In the genomic region with DNA sequence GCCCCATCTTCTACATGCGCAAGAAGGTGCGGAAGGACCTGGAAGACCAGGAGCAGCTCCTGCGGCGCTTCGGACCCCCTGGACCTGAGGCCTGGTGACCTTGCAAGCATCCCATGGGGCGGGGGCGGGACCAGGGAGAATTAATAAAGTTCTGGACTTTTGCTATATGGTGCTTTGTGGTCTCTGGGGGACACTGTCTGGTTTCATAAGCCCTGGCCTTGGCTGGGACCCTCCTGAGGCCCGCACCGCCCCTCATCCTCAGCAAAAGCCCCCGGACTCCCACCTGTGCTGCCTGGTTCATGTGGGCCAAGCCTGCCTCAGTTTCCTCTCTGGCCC, we compare ENCODE assay signal across 23 cellular contexts. TPM values are rescaled to one million over a fixed set of nuclear protein-coding genes. Genes with fewer than 3 reads are reported as not detected.
"Had no signal": no experiment of that assay in that cellular context is flagged by ENCODE, and none has a peak within 500 bp of the region (broad histone marks: within the 10 kb centered on the region; RNA-seq: fewer than 3 reads in every experiment).

No MANE protein-coding gene starts in this region.

- H3K27ac Mint-ChIP-seq: activated naive CD4-positive, alpha-beta T cell treated with anti-CD3 and anti-CD28 coated beads, Interleukin-2, amount 50 U/mL, for 72 hours; activated T-helper 1 cell treated with anti-CD3 and anti-CD28 coated beads, Interleukin-12 subunit alpha, Interleukin-12 subunit beta, Interleukin-2, Interleukin-4 antibody, amounts not matched to agents 30 ng/mL and 10 ng/mL and 1 ng/mL, durations not matched to agents 14 hours and 24 hours and 36 hours; immature natural killer cell had no signal

- H3K4me1 ChIP-seq: upper lobe of right lung had no signal

- DNase-seq: activated CD4-positive, alpha-beta T cell treated with anti-CD3 and anti-CD28 coated beads, Interleukin-2, amount 50 U/mL, for 4 hours; activated gamma-delta T cell treated with Interleukin-2 at 50 U/mL for 16 hours; effector CD4-positive, alpha-beta T cell; heart left ventricle; immature natural killer cell; kidney glomerular epithelial cell; left ventricle myocardium inferior; mammary epithelial cell; stimulated activated CD4-positive, alpha-beta T cell treated with anti-CD3 and anti-CD28 coated beads, Interleukin-4, amount 100 ng/mL, for 4 hours; stimulated activated naive CD4-positive, alpha-beta T cell; T-helper 2 cell; upper lobe of right lung; WERI-Rb-1 had no signal

- H3K9me3 Mint-ChIP-seq: activated T-helper 1 cell treated with anti-CD3 and anti-CD28 coated beads, Interleukin-12 subunit alpha, Interleukin-12 subunit beta, Interleukin-2, Interleukin-4 antibody, amounts not matched to agents 30 ng/mL and 10 ng/mL and 1 ng/mL, durations not matched to agents 14 hours and 24 hours and 36 hours had no signal

- H3K36me3 ChIP-seq: gastroesophageal sphincter, left ventricle myocardium inferior, neutrophil, pancreas, upper lobe of right lung had no signal

- H3K36me3 Mint-ChIP-seq: immature natural killer cell had no signal

- H3K4me3 ChIP-seq: esophagus muscularis mucosa, gastroesophageal sphincter, heart left ventricle, left ventricle myocardium inferior, pancreas, upper lobe of right lung had no signal

- H3K27ac ChIP-seq: esophagus muscularis mucosa, gastroesophageal sphincter, heart left ventricle, left ventricle myocardium inferior, neutrophil, pancreas, upper lobe of right lung, WERI-Rb-1 had no signal

- ATAC-seq: activated naive CD4-positive, alpha-beta T cell treated with anti-CD3 and anti-CD28 coated beads, Interleukin-2, amount 50 U/mL, for 72 hours; gastroesophageal sphincter; heart left ventricle; sciatic nerve; upper lobe of right lung had no signal

- H3K27me3 ChIP-seq: pancreas had no signal

- H3K9me3 ChIP-seq: esophagus muscularis mucosa, gastroesophageal sphincter, heart left ventricle, left ventricle myocardium inferior, neutrophil, pancreas, upper lobe of right lung had no signal

- H3K4me3 Mint-ChIP-seq: activated T-helper 1 cell treated with anti-CD3 and anti-CD28 coated beads, Interleukin-12 subunit alpha, Interleukin-12 subunit beta, Interleukin-2, Interleukin-4 antibody, amounts not matched to agents 30 ng/mL and 10 ng/mL and 1 ng/mL, durations not matched to agents 14 hours and 24 hours and 36 hours; immature natural killer cell had no signal

RNA-seq across cellular contexts. Expression of a gene that starts 0.9 kb away (rescaled TPM):
- total RNA-seq: bronchial epithelial cell, cerebellum, endothelial cell of umbilical vein, gastroesophageal sphincter, left ventricle myocardium inferior, mammary epithelial cell had no signal
- polyA plus RNA-seq: endothelial cell of umbilical vein had no signal

RNA-seq across cellular contexts. Expression of a gene that starts 14.9 kb away (rescaled TPM):
- total RNA-seq: bronchial epithelial cell, endothelial cell of umbilical vein, esophagus muscularis mucosa, gastroesophageal sphincter, left ventricle myocardium inferior, mammary epithelial cell, sciatic nerve had no signal
- polyA plus RNA-seq: heart left ventricle, immature natural killer cell, mammary epithelial cell had no signal

RNA-seq across cellular contexts. Expression of a gene that starts 52.4 kb away (rescaled TPM):
- total RNA-seq: endothelial cell of umbilical vein had no signal
